8 cellular contexts compared by ENCODE assay signal in the genomic region with DNA sequence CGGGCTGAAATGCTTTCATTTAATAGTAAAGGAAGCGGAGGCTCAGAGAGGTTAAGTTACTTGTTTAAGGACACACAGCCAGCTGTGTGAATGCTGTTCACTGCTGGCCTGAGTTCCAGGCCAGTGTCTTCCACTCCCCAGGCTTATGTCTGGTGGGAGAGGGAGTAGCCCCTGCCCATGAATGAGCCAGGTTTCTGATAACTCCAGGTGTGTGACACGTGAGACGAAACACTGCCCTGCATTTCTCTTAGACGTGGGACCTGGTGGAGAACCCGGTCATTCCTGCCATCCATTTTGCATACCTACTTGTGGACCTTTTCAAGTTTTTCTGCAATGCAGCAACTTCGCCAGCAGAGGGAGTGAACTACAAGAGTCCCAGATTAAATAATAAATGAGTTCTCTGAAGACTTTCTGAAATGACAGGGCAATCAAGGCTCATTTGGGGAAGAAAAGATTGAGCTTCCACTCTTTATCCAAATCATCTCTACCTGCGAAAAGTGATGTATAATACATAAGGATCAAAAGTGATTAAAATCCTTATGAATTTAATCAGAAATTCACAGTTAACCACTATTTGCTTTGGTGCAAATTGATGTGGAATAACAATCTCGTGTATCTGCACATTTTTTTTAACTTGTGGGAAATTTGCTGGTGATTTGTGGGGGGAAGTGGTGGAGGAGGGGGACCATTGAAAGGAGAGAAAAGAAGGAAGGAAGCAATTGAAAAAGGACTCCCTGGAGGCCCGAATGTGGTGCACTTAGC.
A peak's percentile ranks its signal among the peaks of the same experiment; 100 is the strongest.
DNase-seq lines count a peak whose midpoint lies in the region; ATAC-seq and TF ChIP-seq lines count a peak whose summit lies in the region.

No MANE protein-coding gene starts in this region.

- no peaks in the 10 kb centered on the region for H3K79me2 ChIP-seq in H9 (ENCODE audit: insufficient read depth, low read length)

- no peak overlapping the region for H4K91ac ChIP-seq in H9 (ENCODE audit: insufficient read length, low read depth, low read length)

- H3K36me3 Mint-ChIP-seq in H9 (ENCODE audit: insufficient read depth in 1 of 3, low read depth in 3 of 3) = peaks cover 8 to 18% (median 10%) of the 10 kb centered on the region in 3 experiments
- H3K36me3 Mint-ChIP-seq in activated CD8-positive, alpha-beta T cell treated with anti-CD3 and anti-CD28 coated beads for 36 hours (ENCODE audit: low read depth) = no peaks in the 10 kb centered on the region

- DNase-seq in CMK (ENCODE audit: low read depth) (peak; percentile 40), H9 (peak; percentile 68), NCI-H526 (lab: John Stamatoyannopoulos, UW) (peak; percentile 78 to 90), fibroblast of peridontal ligament (ENCODE audit: extremely low read depth) (peak; percentile 87), non-pigmented ciliary epithelial cell (ENCODE audit: low read depth) (peak; percentile 63)
- peak; percentile 73 for DNase-seq in activated CD8-positive, alpha-beta T cell treated with anti-CD3 and anti-CD28 coated beads for 36 hours

- H2BK120ac ChIP-seq in H9 (ENCODE audit: low read depth, low read length, poor library complexity, severe bottlenecking) = no peak overlapping the region

- H2AFZ ChIP-seq in H9 (ENCODE audit: low read length) = no peak overlapping the region

- peaks cover 2% of the 10 kb centered on the region; the same call in 1 of the 2 replicates for H3K27me3 Mint-ChIP-seq in H9 (ENCODE audit: low read depth)
- peaks cover 2% of the 10 kb centered on the region for H3K27me3 Mint-ChIP-seq in activated CD8-positive, alpha-beta T cell treated with anti-CD3 and anti-CD28 coated beads for 36 hours

- H3K27ac ChIP-seq in H9 (ENCODE audit: insufficient read length, low read depth, low read length) = no peak overlapping the region

- no peak overlapping the region for H3T11ph ChIP-seq in H9 (ENCODE audit: low read length)

- intact Hi-C loops in activated CD8-positive, alpha-beta T cell treated with anti-CD3 and anti-CD28 coated beads for 36 hours (cut with micrococcal nuclease) = no loop called here

- no peak overlapping the region for H3K56ac ChIP-seq in H9 (ENCODE audit: insufficient read length, low read depth, low read length)

- no peaks in the 10 kb centered on the region for H3K9me3 ChIP-seq in H9 (ENCODE audit: control insufficient read depth, low read depth, low read length)

- H3K18ac ChIP-seq in H9 (ENCODE audit: insufficient read length, low read depth, low read length) = no peak overlapping the region

- H3K79me1 ChIP-seq in H9 (ENCODE audit: insufficient read depth, low read depth, low read length, poor library complexity, severe bottlenecking) = no peaks in the 10 kb centered on the region

- H2AK5ac ChIP-seq in H9 (ENCODE audit: insufficient read length, low read length) = no peak overlapping the region

- H3K4ac ChIP-seq in H9 (ENCODE audit: low read depth, low read length) = no peak overlapping the region

- H4K8ac ChIP-seq in H9 (replicated peaks; ENCODE audit: insufficient read length, low read depth, low read length) = no peak overlapping the region

- TF ChIP-seq CTCF in H9 (conservative IDR thresholded peaks at IDR 0.05) = peak; percentile 85
- TF ChIP-seq CTCF in activated CD8-positive, alpha-beta T cell treated with anti-CD3 and anti-CD28 coated beads for 36 hours (IDR thresholded peaks at IDR 0.05) = peak; percentile 81

- CTCF ChIA-PET in activated CD8-positive, alpha-beta T cell treated with anti-CD3 and anti-CD28 coated beads for 36 hours (lab: Charles Lee) = interaction anchor here (0.6 to 1.0 kb wide), 3 partner anchors 51 to 730 kb away, joined by 3 read pairs; no protein-coding TSS in a partner anchor

- no CpG with 5 or more reads among the region's 10 CpGs for WGBS in H9 (ENCODE audit: extremely low coverage, insufficient read length, low lambda C conversion rate)

- no peaks in the 10 kb centered on the region for H3K27me3 ChIP-seq in H9 (ENCODE audit: insufficient read depth, low read length)

- H3K27ac Mint-ChIP-seq in H9 = no peak overlapping the region
- no peak overlapping the region for H3K27ac Mint-ChIP-seq in activated CD8-positive, alpha-beta T cell treated with anti-CD3 and anti-CD28 coated beads for 36 hours

- no peak overlapping the region for H3K4me3 Mint-ChIP-seq in H9
- H3K4me3 Mint-ChIP-seq in activated CD8-positive, alpha-beta T cell treated with anti-CD3 and anti-CD28 coated beads for 36 hours = no peak overlapping the region

- POLR2A ChIA-PET in activated CD8-positive, alpha-beta T cell treated with anti-CD3 and anti-CD28 coated beads for 36 hours (lab: Charles Lee) = no interaction called here

- H3K23ac ChIP-seq in H9 (ENCODE audit: insufficient read length, low read depth, low read length) = no peak overlapping the region

- no peak overlapping the region for H3K4me2 ChIP-seq in H9 (ENCODE audit: insufficient read depth, insufficient read length, low read length)

- 0 out of 2 replicates have a peak, but pooled peaks cover under 1% of the 10 kb centered on the region for H3K4me1 ChIP-seq in H9 (ENCODE audit: insufficient read depth, low read length)

- no peak overlapping the region for H3K14ac ChIP-seq in H9 (ENCODE audit: insufficient read depth, low read length)

- H2BK12ac ChIP-seq in H9 (ENCODE audit: insufficient read length, low read depth, low read length) = no peak overlapping the region

- no peaks in the 10 kb centered on the region for H3K23me2 ChIP-seq in H9 (ENCODE audit: insufficient read length, low read depth, low read length, poor library complexity, severe bottlenecking)

- H3K4me1 Mint-ChIP-seq in H9 = peaks cover 28 to 53% of the 10 kb centered on the region in 2 experiments
- H3K4me1 Mint-ChIP-seq in activated CD8-positive, alpha-beta T cell treated with anti-CD3 and anti-CD28 coated beads for 36 hours (ENCODE audit: low read depth) = no peaks in the 10 kb centered on the region

- H4K5ac ChIP-seq in H9 (ENCODE audit: insufficient read length, low read depth, low read length) = no peak overlapping the region

- H3K9me3 Mint-ChIP-seq in H9 = peaks cover 9 to 14% of the 10 kb centered on the region in 2 experiments; a peak in 4 of 5 replicates
- H3K9me3 Mint-ChIP-seq in activated CD8-positive, alpha-beta T cell treated with anti-CD3 and anti-CD28 coated beads for 36 hours = no peaks in the 10 kb centered on the region

- no peak overlapping the region for H2BK5ac ChIP-seq in H9 (ENCODE audit: insufficient read length, low read length)

- no peak overlapping the region for H2BK20ac ChIP-seq in H9 (ENCODE audit: low read depth, low read length, poor library complexity, severe bottlenecking)

- H3K9ac ChIP-seq in H9 (ENCODE audit: extremely low read depth, insufficient read length, low read length) = no peak overlapping the region

- peaks cover 3% of the 10 kb centered on the region for H4K20me1 ChIP-seq in H9 (ENCODE audit: control insufficient read depth, insufficient read depth, insufficient read length)

- H2BK15ac ChIP-seq in H9 (ENCODE audit: low read depth, low read length) = no peak overlapping the region

- peak; percentile 49 for ATAC-seq in activated CD8-positive, alpha-beta T cell treated with anti-CD3 and anti-CD28 coated beads for 36 hours
- ATAC-seq in HG02938 (IDR thresholded peaks at IDR 0.05; ENCODE audit: unreplicated experiment) (no peak), HG03432 (IDR thresholded peaks at IDR 0.05; ENCODE audit: unreplicated experiment) (no peak)
